ENCODE assay signal across 13 cellular contexts in genomic region chr20:38853759-38854158, GRCh38. TPM values are rescaled to one million over a fixed set of nuclear protein-coding genes. Genes with fewer than 3 reads are reported as not detected.
"Had no signal": no experiment of that assay in that cellular context is flagged by ENCODE, and none has a peak within 500 bp of the region (broad histone marks: within the 10 kb centered on the region; RNA-seq: fewer than 3 reads in every experiment).

No MANE protein-coding gene starts in this region.

- ATAC-seq: activated CD4-positive, CD25-positive, alpha-beta regulatory T cell treated with anti-CD3 and anti-CD28 coated beads, Interleukin-2, amount 50 U/mL, for 24 hours; heart right ventricle had no signal

- H3K4me3 Mint-ChIP-seq: activated naive CD8-positive, alpha-beta T cell treated with anti-CD3 and anti-CD28 coated beads, Interleukin-2, amount 10 ng/mL, durations not matched to agents 7 days and 5 days; nephron had no signal

- DNase-seq: activated CD8-positive, alpha-beta memory T cell treated with anti-CD3 and anti-CD28 coated beads for 24 hours; activated gamma-delta T cell treated with Interleukin-2 at 50 U/mL for 16 hours; activated naive CD8-positive, alpha-beta T cell treated with anti-CD3 and anti-CD28 coated beads, Interleukin-2, amount 10 ng/mL, durations not matched to agents 7 days and 5 days; activated T-cell treated with anti-CD3 and anti-CD28 coated beads, Interleukin-2, amount 50 U/mL, for 1 hour; effector CD4-positive, alpha-beta T cell; heart right ventricle; mammary epithelial cell; sigmoid colon; stimulated activated CD4-positive, alpha-beta T cell treated with anti-CD3 and anti-CD28 coated beads, Interleukin-12 subunit alpha, Interleukin-12 subunit beta, amount 100 ng/mL, for 4 hours; tibial artery had no signal

- H3K9me3 ChIP-seq: heart right ventricle, sigmoid colon, tibial artery had no signal

- H3K27me3 Mint-ChIP-seq: activated naive CD8-positive, alpha-beta T cell treated with anti-CD3 and anti-CD28 coated beads, Interleukin-2, amount 10 ng/mL, durations not matched to agents 7 days and 5 days had no signal

- H3K36me3 ChIP-seq: heart right ventricle, sigmoid colon, tibial artery had no signal

- H3K27ac ChIP-seq: heart right ventricle, sigmoid colon, tibial artery had no signal

- H3K27me3 ChIP-seq: sigmoid colon, tibial artery had no signal

- H3K4me3 ChIP-seq: heart right ventricle, sigmoid colon, tibial artery had no signal

- H3K4me1 Mint-ChIP-seq: nephron had no signal

- H3K9me3 Mint-ChIP-seq: activated naive CD8-positive, alpha-beta T cell treated with anti-CD3 and anti-CD28 coated beads, Interleukin-2, amount 10 ng/mL, durations not matched to agents 7 days and 5 days; nephron had no signal

- H3K27ac Mint-ChIP-seq: activated naive CD8-positive, alpha-beta T cell treated with anti-CD3 and anti-CD28 coated beads, Interleukin-2, amount 10 ng/mL, durations not matched to agents 7 days and 5 days; nephron had no signal

RNA-seq across cellular contexts. Expression of gene PPP1R16B, which starts 48.3 kb away (rescaled TPM):
- total RNA-seq: osteoblast had no signal
